ENCODE assay signal across 26 cellular contexts in the genomic region with DNA sequence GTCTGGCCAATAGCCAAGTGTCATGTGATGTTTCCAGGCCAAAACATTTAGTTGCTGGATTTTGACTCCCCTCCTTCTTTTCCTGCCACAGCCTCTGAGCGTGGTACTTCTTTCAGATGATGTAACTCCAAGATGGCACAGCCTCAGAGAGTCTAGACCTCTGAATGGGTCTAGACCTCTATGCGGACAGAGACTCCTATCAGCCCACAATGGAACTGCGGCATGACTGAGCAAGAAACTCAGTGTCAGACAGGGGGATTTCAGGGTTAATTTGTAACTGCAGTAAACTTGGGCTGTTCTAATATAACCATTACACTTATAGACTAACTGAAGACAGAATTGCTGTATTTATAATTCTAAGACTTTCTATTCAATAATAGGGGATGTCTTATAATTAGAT. TPM values are rescaled to one million over a fixed set of nuclear protein-coding genes. Genes with fewer than 3 reads are reported as not detected.
DNase-seq lines count a peak whose midpoint lies in the region; ATAC-seq, FAIRE-seq and TF ChIP-seq lines count a peak whose summit lies in the region.
"Had no signal": no experiment of that assay in that cellular context is flagged by ENCODE, and none has a peak within 500 bp of the region (broad histone marks: within the 10 kb centered on the region; RNA-seq: fewer than 3 reads in every experiment).

No MANE protein-coding gene starts in this region.

- TF ChIP-seq RAD21 in K562 (CRISPR knock-in tag; conservative IDR thresholded peaks at IDR 0.05 in 1 of 2, IDR thresholded peaks at IDR 0.05 in 1 of 2): no peak

- no peak overlapping the region for H3K4ac ChIP-seq in H9 (ENCODE audit: low read depth, low read length)

- no peak overlapping the region for H2AFZ ChIP-seq in H9 (ENCODE audit: low read length)
- no peak overlapping the region for H2AFZ ChIP-seq in K562 (ENCODE audit: low read depth, low read length)
- H2AFZ ChIP-seq in MM.1S (ENCODE audit: low read length): no peak overlapping the region

- TF ChIP-seq CTCF in A673 (conservative IDR thresholded peaks at IDR 0.05; ENCODE audit: low read depth, low read length) (peak; percentile 28; the same call in 1 of the 2 replicates), H9 (conservative IDR thresholded peaks at IDR 0.05) (peak; percentile 54), K562 (IDR thresholded peaks at IDR 0.05 in 2 of 3, conservative IDR thresholded peaks at IDR 0.05 in 1 of 3; ENCODE audit: insufficient read depth in 2 of 3, low read depth in 1 of 3, low read length in 3 of 3) (peak in 2 of 3 experiments; percentile 23 to 26; a peak in 1 of 6 replicates), natural killer cell (IDR thresholded peaks at IDR 0.05) (no peak), MM.1S (IDR thresholded peaks at IDR 0.05; ENCODE audit: low read length) (no peak)

- H3F3A ChIP-seq in MM.1S (ENCODE audit: insufficient read depth, low read length): no peaks in the 10 kb centered on the region

- intact Hi-C loops in A673 (cut with micrococcal nuclease; ENCODE audit: unreplicated experiment): no loop called here
- intact Hi-C loops in K562 (cut with micrococcal nuclease): no loop called here
- intact Hi-C loops in natural killer cell (cut with micrococcal nuclease): no loop called here

- no peaks in the 10 kb centered on the region for H3K4me1 Mint-ChIP-seq in H9
- H3K4me1 Mint-ChIP-seq in natural killer cell: peaks cover 0 to 5% of the 10 kb centered on the region in 2 donors
- H3K4me1 Mint-ChIP-seq: activated naive CD4-positive, alpha-beta T cell treated with anti-CD3 and anti-CD28 coated beads, Interleukin-2, amount 50 U/mL, for 24 hours; CD14-positive monocyte; mesothelial cell of epicardium had no signal

- H4K91ac ChIP-seq in H9 (ENCODE audit: insufficient read length, low read depth, low read length): no peak overlapping the region

- H2BK120ac ChIP-seq in H9 (ENCODE audit: low read depth, low read length, poor library complexity, severe bottlenecking): no peak overlapping the region

- no peaks in the 10 kb centered on the region for H3K9me3 Mint-ChIP-seq in H9
- no peaks in the 10 kb centered on the region for H3K9me3 Mint-ChIP-seq in natural killer cell
- H3K9me3 Mint-ChIP-seq: activated naive CD4-positive, alpha-beta T cell treated with anti-CD3 and anti-CD28 coated beads, Interleukin-2, amount 50 U/mL, for 24 hours; activated T-cell treated with anti-CD3 and anti-CD28 coated beads, Interleukin-2, amount 50 U/mL, for 4 hours; effector memory CD8-positive, alpha-beta T cell had no signal

- no peak overlapping the region for H3K4me3 Mint-ChIP-seq in H9
- H3K4me3 Mint-ChIP-seq in natural killer cell: no peak overlapping the region
- H3K4me3 Mint-ChIP-seq: activated naive CD4-positive, alpha-beta T cell treated with anti-CD3 and anti-CD28 coated beads, Interleukin-2, amount 50 U/mL, for 24 hours; activated T-cell treated with anti-CD3 and anti-CD28 coated beads, Interleukin-2, amount 50 U/mL, for 4 hours; CD14-positive monocyte; effector memory CD8-positive, alpha-beta T cell; mesothelial cell of epicardium; T-helper 17 cell had no signal

- FAIRE-seq in K562 (lab: Jason Lieb, UNC): no peak
- FAIRE-seq: GM12891, urothelium cell line had no signal

- no peak overlapping the region for H3K27ac ChIP-seq in A673 (ENCODE audit: low read depth, low read length, poor library complexity, severe bottlenecking)
- no peak overlapping the region for H3K27ac ChIP-seq in H9 (ENCODE audit: insufficient read length, low read depth, low read length)
- H3K27ac ChIP-seq in K562 (ENCODE audit: extremely low read depth, low read depth, low read length): no peak overlapping the region
- no peak overlapping the region for H3K27ac ChIP-seq in MM.1S (ENCODE audit: low read length)
- H3K27ac ChIP-seq: ascending aorta, SJSA1 had no signal

- no peaks in the 10 kb centered on the region for H3K27me3 ChIP-seq in A673 (replicated peaks; ENCODE audit: insufficient read depth, low read depth, low read length, poor library complexity)
- H3K27me3 ChIP-seq in H9 (ENCODE audit: insufficient read depth, low read length): no peaks in the 10 kb centered on the region
- no peaks in the 10 kb centered on the region for H3K27me3 ChIP-seq in K562 (ENCODE audit: control insufficient read depth in 2 of 2, insufficient read depth in 2 of 2, low read length in 2 of 2)
- no peaks in the 10 kb centered on the region for H3K27me3 ChIP-seq in MM.1S (replicated peaks; ENCODE audit: insufficient read depth, low read length)
- H3K27me3 ChIP-seq: ascending aorta, SJSA1 had no signal

- H3K23me2 ChIP-seq in H9 (ENCODE audit: insufficient read length, low read depth, low read length, poor library complexity, severe bottlenecking): no peaks in the 10 kb centered on the region

- H4K5ac ChIP-seq in H9 (ENCODE audit: insufficient read length, low read depth, low read length): no peak overlapping the region

- DNase-seq in A673 (ENCODE audit: low spot score) (peak; percentile 34), H9 (peak; percentile 38), K562 (ENCODE audit: extremely low read depth in 1 of 4, low spot score in 3 of 4) (peak in 1 of 4 experiments; percentile 5), iPS-NIHi11 (ENCODE audit: low spot score) (peak; percentile 31), nucleus accumbens (lab: John Stamatoyannopoulos, UW) (no peak), natural killer cell (no peak), MM.1S (no peak)
- DNase-seq: activated CD4-positive, alpha-beta T cell treated with anti-CD3 and anti-CD28 coated beads, Interleukin-2, amount 50 U/mL, for 4 hours; activated T-cell treated with anti-CD3 and anti-CD28 coated beads, Interleukin-2, amount 50 U/mL, for 4 hours; DMS 273 treated with DMSO at 0.1 percent for 48 hours; effector memory CD8-positive, alpha-beta T cell; GDM1; hypothalamus; NCI-H1092 treated with DMSO at 0.1 percent for 48 hours; NCI-H2107; substantia nigra; T-helper 17 cell had no signal

- H3K9me3 ChIP-seq in A673 (ENCODE audit: low read depth, low read length, poor library complexity, severe bottlenecking): no peaks in the 10 kb centered on the region
- no peaks in the 10 kb centered on the region for H3K9me3 ChIP-seq in H9 (ENCODE audit: control insufficient read depth, low read depth, low read length)
- no peaks in the 10 kb centered on the region for H3K9me3 ChIP-seq in K562 (replicated peaks; ENCODE audit: control insufficient read depth, insufficient read depth, low read depth, low read length)
- no peaks in the 10 kb centered on the region for H3K9me3 ChIP-seq in MM.1S (replicated peaks; ENCODE audit: insufficient read depth, low read length)
- H3K9me3 ChIP-seq: ascending aorta, SJSA1 had no signal

- in situ Hi-C loops in K562 (cut with MboI): no loop called here

- H2BK5ac ChIP-seq in H9 (ENCODE audit: insufficient read length, low read length): no peak overlapping the region

- H3K56ac ChIP-seq in H9 (ENCODE audit: insufficient read length, low read depth, low read length): no peak overlapping the region

- no peak overlapping the region for H3T11ph ChIP-seq in H9 (ENCODE audit: low read length)

- H3K79me2 ChIP-seq in H9 (ENCODE audit: insufficient read depth, low read length) (no peaks in the 10 kb centered on the region), K562 (ENCODE audit: control insufficient read depth, insufficient read depth, low read length) (no peaks in the 10 kb centered on the region), MM.1S (ENCODE audit: low read length) (no peaks in the 10 kb centered on the region)

- H3K27ac Mint-ChIP-seq in H9 (peak overlapping the region; percentile 7 to 64 (median 36); a peak in 4 of 7 replicates), natural killer cell (no peak overlapping the region)
- H3K27ac Mint-ChIP-seq: activated naive CD4-positive, alpha-beta T cell treated with anti-CD3 and anti-CD28 coated beads, Interleukin-2, amount 50 U/mL, for 24 hours; mesothelial cell of epicardium; T-helper 17 cell had no signal

- ATAC-seq in K562 (peak; percentile 61; the same call in 2 of the 3 replicates), natural killer cell (no peak), GM21526 (IDR thresholded peaks at IDR 0.05; ENCODE audit: low FRiP score, unreplicated experiment) (no peak)
- ATAC-seq: activated T-cell treated with anti-CD3 and anti-CD28 coated beads, Interleukin-2, amount 50 U/mL, for 4 hours; effector memory CD8-positive, alpha-beta T cell; Panc1; T-helper 17 cell had no signal

- H3K23ac ChIP-seq in H9 (ENCODE audit: insufficient read length, low read depth, low read length): no peak overlapping the region

- H3K9ac ChIP-seq in H9 (ENCODE audit: extremely low read depth, insufficient read length, low read length) (no peak overlapping the region), K562 (ENCODE audit: insufficient read depth in 1 of 2, low read depth in 2 of 2, low read length in 2 of 2) (no peak overlapping the region), MM.1S (ENCODE audit: low read length) (no peak overlapping the region)

- no peak overlapping the region for H4K8ac ChIP-seq in H9 (replicated peaks; ENCODE audit: insufficient read length, low read depth, low read length)

- H3K36me3 Mint-ChIP-seq in H9 (ENCODE audit: insufficient read depth in 1 of 3, low read depth in 3 of 3) (peaks cover 6 to 16% (median 13%) of the 10 kb centered on the region in 3 experiments), natural killer cell (no peaks in the 10 kb centered on the region)

- H2AK5ac ChIP-seq in H9 (ENCODE audit: insufficient read length, low read length): no peak overlapping the region

- POLR2A ChIA-PET in A673 (lab: Charles Lee; ENCODE audit: low non-redundant PET) (no interaction called here), K562 (lab: Yijun Ruan, JAX) (no interaction called here)

- no peak overlapping the region for H3K18ac ChIP-seq in H9 (ENCODE audit: insufficient read length, low read depth, low read length)

- H3K27me3 Mint-ChIP-seq in H9 (ENCODE audit: low read depth) (no peaks in the 10 kb centered on the region), natural killer cell (ENCODE audit: low read depth in 2 of 2) (no peaks in the 10 kb centered on the region)
- H3K27me3 Mint-ChIP-seq: activated naive CD4-positive, alpha-beta T cell treated with anti-CD3 and anti-CD28 coated beads, Interleukin-2, amount 50 U/mL, for 24 hours; effector memory CD8-positive, alpha-beta T cell; T-helper 17 cell had no signal

- no peak overlapping the region for H3K14ac ChIP-seq in H9 (ENCODE audit: insufficient read depth, low read length)

- H3K4me1 ChIP-seq in A673 (ENCODE audit: insufficient read depth, low read length, poor library complexity, severe bottlenecking) (no peaks in the 10 kb centered on the region), H9 (ENCODE audit: insufficient read depth, low read length) (no peaks in the 10 kb centered on the region), K562 (replicated peaks in 1 of 2; ENCODE audit: control insufficient read depth in 2 of 2, insufficient read depth in 2 of 2, low read length in 2 of 2) (no peaks in the 10 kb centered on the region), MM.1S (ENCODE audit: low read length) (no peaks in the 10 kb centered on the region)
- H3K4me1 ChIP-seq: ascending aorta, SJSA1 had no signal

- H3K9me2 ChIP-seq in MM.1S (replicated peaks; ENCODE audit: insufficient read depth, low read length): no peaks in the 10 kb centered on the region

- H4K20me1 ChIP-seq in H9 (ENCODE audit: control insufficient read depth, insufficient read depth, insufficient read length) (no peaks in the 10 kb centered on the region), K562 (replicated peaks; ENCODE audit: control insufficient read depth, insufficient read depth, low read length) (no peaks in the 10 kb centered on the region), MM.1S (ENCODE audit: insufficient read depth, low read length) (no peaks in the 10 kb centered on the region)

- H3K4me2 ChIP-seq in H9 (ENCODE audit: insufficient read depth, insufficient read length, low read length) (no peak overlapping the region), K562 (ENCODE audit: insufficient read depth, low read length) (no peak overlapping the region), MM.1S (ENCODE audit: low read depth, low read length) (no peak overlapping the region)

- no peak overlapping the region for H2BK15ac ChIP-seq in H9 (ENCODE audit: low read depth, low read length)

- no peak overlapping the region for H2BK20ac ChIP-seq in H9 (ENCODE audit: low read depth, low read length, poor library complexity, severe bottlenecking)

- WGBS in H9 (ENCODE audit: extremely low coverage, insufficient read length, low lambda C conversion rate): no CpG with 5 or more reads among the region's 3 CpGs
- 100% methylated on average over 2 of the region's 3 CpGs for WGBS in K562 (ENCODE audit: insufficient coverage, low coverage, missing lambda C conversion rate)

- CTCF ChIA-PET in A673 (lab: Charles Lee) (no interaction called here), K562 (lab: Yijun Ruan, JAX; ENCODE audit: low intra/inter-chr PET ratio) (no interaction called here)

- no peak overlapping the region for H2BK12ac ChIP-seq in H9 (ENCODE audit: insufficient read length, low read depth, low read length)

- no peaks in the 10 kb centered on the region for H3K79me1 ChIP-seq in H9 (ENCODE audit: insufficient read depth, low read depth, low read length, poor library complexity, severe bottlenecking)

- H3K36me3 ChIP-seq in A673 (ENCODE audit: insufficient read depth, low read length, poor library complexity, severe bottlenecking) (no peaks in the 10 kb centered on the region), K562 (ENCODE audit: control insufficient read depth, insufficient read depth, low read length) (peaks cover 5% of the 10 kb centered on the region; the same call in 1 of the 3 replicates), MM.1S (replicated peaks; ENCODE audit: insufficient read depth, low read length) (no peaks in the 10 kb centered on the region)

- H3K9me1 ChIP-seq in K562 (ENCODE audit: control insufficient read depth, insufficient read depth, low read length): no peaks in the 10 kb centered on the region

- no peak overlapping the region for H3K4me3 ChIP-seq in A673 (ENCODE audit: low read depth, low read length, poor library complexity, severe bottlenecking)
- no peak overlapping the region for H3K4me3 ChIP-seq in K562
- no peak overlapping the region for H3K4me3 ChIP-seq in MM.1S (ENCODE audit: low read length)
- H3K4me3 ChIP-seq: ascending aorta, SJSA1 had no signal

- no peak for TF ChIP-seq POLR2A in K562 (conservative IDR thresholded peaks at IDR 0.05)

- BruUV-seq in A673 (replicated peaks; lab: Mats Ljungman, UMichigan): no TSS peak
- no TSS peak for BruUV-seq in K562 (replicated peaks; lab: Mats Ljungman, UMichigan)

- TF ChIP-seq EP300 in K562 (IDR thresholded peaks at IDR 0.05; ENCODE audit: low read length): no peak

RNA-seq across cellular contexts. Expression of gene ZDHHC20, which starts 42.6 kb away (rescaled TPM):
- total RNA-seq in A673 (2021) (98.9 and 110 TPM in 2 replicates), H9 (2021) (63.2 and 69.1 TPM in 2 replicates), K562 (2014; rRNA removed) (10.0 and 12.0 TPM in 2 replicates), K562 (2014; rRNA removed; fragmentation: Illumina TruSeq; extraction: Trizol) (20.2 and 26.6 TPM in 2 replicates), K562 (2015; rRNA removed; fragmentation: Illumina TruSeq; extraction: Trizol) (19.4 and 20.9 TPM in 2 replicates), K562 (2021) (17.6 and 17.7 TPM in 2 replicates), natural killer cell (100 to 1,000 TPM in 1 of 3 donors, 10 to 100 TPM in 2; 85.1 to 116 (median 93.4) TPM)
- total RNA-seq in K562 (2011; cell fraction: chromatin; rRNA removed; ENCODE audit: low replicate concordance): 8.6 and 23.3 TPM in 2 replicates
- 7.1 and 7.2 TPM in 2 replicates for total RNA-seq in K562 (2011; cell fraction: nucleolus; rRNA removed)
- 12.9 and 23.7 TPM in 2 replicates for total RNA-seq in K562 (2011; cell fraction: nucleoplasm; rRNA removed)
- polyA plus RNA-seq in K562 (2011; rRNA removed) (11.9 and 17.8 TPM in 2 replicates), K562 (2014; fragmentation: Illumina TruSeq; extraction: Trizol) (12.8 and 15.8 TPM in 2 replicates), K562 (2014; fragmentation: Nextera tagmentation; extraction: Ambion mirVana) (1 to 10 TPM; 2.7 to 4.2 TPM), K562 (2014; rRNA removed) (9.8 and 10.3 TPM in 2 replicates)
- polyA plus RNA-seq in K562 (2011; cell fraction: cytosol; rRNA removed): 5.5 and 6.7 TPM in 2 replicates
- polyA plus RNA-seq in K562 (2011; cell fraction: nucleus; rRNA removed): 4.4 and 6.0 TPM in 2 replicates
- polyA plus RNA-seq in K562 (2012): 8.9 and 10.8 TPM in 2 replicates
- 33.2 and 38.2 TPM in 2 replicates for polyA minus RNA-seq in K562 (2011; rRNA and poly(A)+ RNA removed)
- polyA minus RNA-seq in K562 (2011; cell fraction: cytosol; rRNA and poly(A)+ RNA removed): 9.6 and 11.8 TPM in 2 replicates
- polyA minus RNA-seq in K562 (2011; cell fraction: nucleus; rRNA and poly(A)+ RNA removed): 5.0 and 7.6 TPM in 2 replicates

Comparison
In these comparisons a context has a peak if more than half of its experiments do, and no peak if none do; other contexts are left out.
1. DNase-seq: peak in A673 (single experiment), H9 (single experiment) and iPS-NIHi11 (single experiment); none in nucleus accumbens (0 of 56), natural killer cell (single experiment) and MM.1S (single experiment).
2. CTCF ChIP-seq: peak in A673 (single experiment), H9 (single experiment) and K562 (2 of 3); none in natural killer cell (single experiment) and MM.1S (single experiment).
3. H3K27ac Mint-ChIP-seq: peak in H9 (3 of 3); none in natural killer cell (0 of 2).